Comparison of ENCODE assay signal across 35 cellular contexts in the genomic region with DNA sequence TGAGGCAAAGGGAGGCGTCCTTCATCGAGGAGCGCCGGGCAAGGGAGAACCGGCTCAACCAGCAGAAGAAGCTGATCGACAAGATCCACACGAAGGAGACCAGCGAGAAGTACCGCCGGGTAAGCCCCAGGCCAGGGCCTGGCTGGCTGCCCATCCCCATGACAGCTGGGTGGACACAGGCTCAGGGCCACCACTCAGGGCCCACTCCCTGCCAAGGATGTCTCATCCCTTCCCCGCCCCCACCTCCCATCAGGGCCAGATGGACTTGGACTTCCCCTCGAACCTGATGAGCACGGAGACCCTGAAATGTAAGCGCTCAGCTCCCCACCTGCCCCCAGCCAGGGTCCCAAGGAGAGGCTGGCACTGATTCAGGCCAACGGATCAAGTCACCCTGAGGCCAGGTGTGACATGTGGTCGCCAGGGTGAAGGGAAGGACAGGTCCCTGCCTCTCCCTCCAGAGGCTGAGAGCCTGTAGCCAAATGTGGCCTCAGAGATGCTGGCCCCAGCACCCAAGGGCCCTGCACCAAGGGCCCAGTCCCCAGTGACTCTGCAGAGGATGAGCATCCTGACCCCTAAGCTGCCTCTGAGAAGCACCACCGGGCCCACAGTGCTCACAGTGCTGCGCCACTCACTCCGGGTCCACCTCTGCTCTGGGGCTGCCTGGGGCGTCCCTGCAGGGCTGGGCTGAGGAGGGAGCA. TPM values are rescaled to one million over a fixed set of nuclear protein-coding genes. Genes with fewer than 3 reads are reported as not detected.
A peak's percentile ranks its signal among the peaks of the same experiment; 100 is the strongest.
DNase-seq lines count a peak whose midpoint lies in the region; ATAC-seq and TF ChIP-seq lines count a peak whose summit lies in the region.
"Had no signal": no experiment of that assay in that cellular context is flagged by ENCODE, and none has a peak within 500 bp of the region (broad histone marks: within the 10 kb centered on the region; RNA-seq: fewer than 3 reads in every experiment).

No MANE protein-coding gene starts in this region.

- intact Hi-C loops in left ventricle myocardium superior (cut with micrococcal nuclease) (no loop called here), cardiac septum (cut with DNase I) (no loop called here)

- DNase-seq in left ventricle myocardium superior: peak; percentile 17
- no peak for DNase-seq in cardiac septum (ENCODE audit: low spot score)
- peak; percentile 58 for DNase-seq in WERI-Rb-1
- DNase-seq in neural crest cell (ENCODE audit: low read depth, low spot score): no peak
- DNase-seq in SJCRH30: no peak
- DNase-seq in effector CD4-positive, alpha-beta T cell: no peak
- no peak for DNase-seq in NOMO-1 treated with DMSO at 0.1 percent for 48 hours (lab: John Stamatoyannopoulos, UW; ENCODE audit: unreplicated experiment)
- DNase-seq: activated CD4-positive, alpha-beta T cell treated with anti-CD3 and anti-CD28 coated beads, Interleukin-2, amount 10 ng/mL, durations not matched to agents 7 days and 5 days; activated effector memory CD4-positive, alpha-beta T cell treated with Interleukin-2 at 50 U/mL for 16 hours; activated naive CD8-positive, alpha-beta T cell treated with anti-CD3 and anti-CD28 coated beads for 36 hours; anterior cingulate cortex; CD8-positive, alpha-beta T cell; cortex of kidney; EL; head of caudate nucleus; KG1; mammary epithelial cell; MM.1S; natural killer cell; NCI-H2081 treated with DMSO at 0.1 percent for 48 hours; NCI-H2227 treated with DMSO at 0.1 percent for 48 hours; NCI-H526 treated with DMSO at 0.1 percent for 48 hours; stimulated activated CD4-positive, alpha-beta T cell treated with anti-CD3 and anti-CD28 coated beads, Interleukin-1b, Interleukin-23, amount 100 ng/mL, for 48 hours; stimulated activated naive CD4-positive, alpha-beta T cell treated with Interleukin-2 at 50 U/mL for 16 hours; T-cell had no signal

- H3K9me3 ChIP-seq in WERI-Rb-1 (ENCODE audit: severe bottlenecking) (no peaks in the 10 kb centered on the region), SJCRH30 (replicated peaks) (no peaks in the 10 kb centered on the region)
- H3K9me3 ChIP-seq: mucosa of descending colon, Peyer's patch, suprapubic skin had no signal

- no peaks in the 10 kb centered on the region for H3K27me3 ChIP-seq in WERI-Rb-1 (ENCODE audit: insufficient read depth, low read depth, severe bottlenecking)
- H3K27me3 ChIP-seq in SJCRH30: peaks cover 10% of the 10 kb centered on the region; the same call in 1 of the 2 replicates
- H3K27me3 ChIP-seq: Peyer's patch had no signal

- H3K36me3 ChIP-seq in WERI-Rb-1: peaks cover 47% of the 10 kb centered on the region
- peaks cover 3% of the 10 kb centered on the region for H3K36me3 ChIP-seq in SJCRH30
- H3K36me3 ChIP-seq: Peyer's patch, suprapubic skin had no signal

- peak overlapping the region; percentile 90 for H3K27ac ChIP-seq in WERI-Rb-1
- no peak overlapping the region for H3K27ac ChIP-seq in SJCRH30
- H3K27ac ChIP-seq: Peyer's patch, suprapubic skin had no signal

- H3K9me3 Mint-ChIP-seq in neural crest cell: no peaks in the 10 kb centered on the region
- H3K9me3 Mint-ChIP-seq: activated CD4-positive, alpha-beta T cell treated with anti-CD3 and anti-CD28 coated beads, Interleukin-2, amount 10 ng/mL, durations not matched to agents 7 days and 5 days; activated naive CD8-positive, alpha-beta T cell treated with anti-CD3 and anti-CD28 coated beads for 36 hours; CD8-positive, alpha-beta T cell; natural killer cell; T-cell; WTC11 had no signal

- H3K4me3 ChIP-seq in WERI-Rb-1 (ENCODE audit: low read depth, low read length) (no peak overlapping the region), SJCRH30 (no peak overlapping the region)
- H3K4me3 ChIP-seq: mucosa of descending colon, Peyer's patch, suprapubic skin had no signal

- H3K36me3 Mint-ChIP-seq in neural crest cell (ENCODE audit: low read depth): peaks cover 8% of the 10 kb centered on the region
- H3K36me3 Mint-ChIP-seq: natural killer cell, T-cell had no signal

- ATAC-seq in left ventricle myocardium superior (no peak), GM19328 (IDR thresholded peaks at IDR 0.05; ENCODE audit: unreplicated experiment) (no peak)
- ATAC-seq: CD8-positive, alpha-beta T cell; esophagus mucosa; mucosa of descending colon; natural killer cell; T-cell; WTC11 had no signal

- peaks cover 15% of the 10 kb centered on the region for H3K4me1 ChIP-seq in SJCRH30

- TF ChIP-seq CTCF in WERI-Rb-1 (IDR thresholded peaks at IDR 0.05; ENCODE audit: low read depth, low read length) (no peak), neural crest cell (conservative IDR thresholded peaks at IDR 0.05) (no peak)

- H3K4me3 Mint-ChIP-seq in neural crest cell: peak overlapping the region; percentile 81
- H3K4me3 Mint-ChIP-seq: activated CD4-positive, alpha-beta T cell treated with anti-CD3 and anti-CD28 coated beads, Interleukin-2, amount 10 ng/mL, durations not matched to agents 7 days and 5 days; activated naive CD8-positive, alpha-beta T cell treated with anti-CD3 and anti-CD28 coated beads for 36 hours; CD8-positive, alpha-beta T cell; WTC11 had no signal

- H3K4me1 Mint-ChIP-seq in neural crest cell: peaks cover 21% of the 10 kb centered on the region

- H3K27ac Mint-ChIP-seq in neural crest cell (ENCODE audit: unreplicated experiment): no peak overlapping the region
- H3K27ac Mint-ChIP-seq: activated naive CD8-positive, alpha-beta T cell treated with anti-CD3 and anti-CD28 coated beads for 36 hours; T-cell; WTC11 had no signal

- peaks cover 31% of the 10 kb centered on the region for H3K27me3 Mint-ChIP-seq in neural crest cell (ENCODE audit: low read depth)
- H3K27me3 Mint-ChIP-seq: T-cell had no signal

RNA-seq across cellular contexts. Expression of a gene that starts 3.1 kb away (rescaled TPM):
- total RNA-seq in left ventricle myocardium superior (73.0 TPM), cardiac septum (66.4 TPM), neural crest cell (191 and 198 TPM in 2 replicates)
- 102 and 108 TPM in 2 replicates for total RNA-seq in SJCRH30 (2014; rRNA removed; shearing (Covaris generic))

RNA-seq across cellular contexts. Expression of a gene that starts 8.5 kb away (rescaled TPM):
- 2.2 TPM for total RNA-seq in left ventricle myocardium superior
- 1.6 TPM for total RNA-seq in cardiac septum
- 0.93 and 1.4 TPM in 2 replicates for total RNA-seq in neural crest cell
- total RNA-seq in SJCRH30 (2014; rRNA removed; shearing (Covaris generic)): 0.14 TPM in 1 of 2 replicates, not detected in the other
- total RNA-seq: esophagus mucosa had no signal

RNA-seq across cellular contexts. Expression of a gene that starts 13.5 kb away (rescaled TPM):
- 74.2 TPM for total RNA-seq in left ventricle myocardium superior
- total RNA-seq in cardiac septum: 62.5 TPM
- 27.8 and 31.0 TPM in 2 replicates for total RNA-seq in neural crest cell
- 17.3 and 26.2 TPM in 2 replicates for total RNA-seq in SJCRH30 (2014; rRNA removed; shearing (Covaris generic))

RNA-seq across cellular contexts. Expression of a gene that starts 37.6 kb away (rescaled TPM):
- total RNA-seq in left ventricle myocardium superior (9.1 TPM), cardiac septum (8.6 TPM), neural crest cell (2.8 and 3.3 TPM in 2 replicates)
- total RNA-seq in SJCRH30 (2014; rRNA removed; shearing (Covaris generic)): 0.35 and 0.77 TPM in 2 replicates

RNA-seq across cellular contexts. Expression of a gene that starts 40.3 kb away (rescaled TPM):
- total RNA-seq in left ventricle myocardium superior: 0.59 TPM
- not detected for total RNA-seq in cardiac septum
- total RNA-seq in neural crest cell: not detected in 2 replicates
- total RNA-seq in SJCRH30 (2014; rRNA removed; shearing (Covaris generic)): not detected in 2 replicates
- total RNA-seq: activated CD4-positive, alpha-beta T cell treated with anti-CD3 and anti-CD28 coated beads, Interleukin-2, amount 10 ng/mL, durations not matched to agents 7 days and 5 days; activated CD8-positive, alpha-beta memory T cell treated with anti-CD3 and anti-CD28 coated beads for 36 hours; activated naive CD8-positive, alpha-beta T cell treated with anti-CD3 and anti-CD28 coated beads for 36 hours; CD8-positive, alpha-beta T cell; esophagus mucosa; fibroblast of villous mesenchyme; mammary epithelial cell; natural killer cell; osteocyte; T-cell; ureter had no signal

Comparison
In these comparisons a context has a peak if more than half of its experiments do, and no peak if none do; other contexts are left out.
1. DNase-seq: peak in left ventricle myocardium superior (single experiment) and WERI-Rb-1 (single experiment); none in cardiac septum (single experiment), neural crest cell (single experiment), SJCRH30 (0 of 2), effector CD4-positive, alpha-beta T cell (single experiment) and NOMO-1 treated with DMSO at 0.1 percent for 48 hours (single experiment).